In the genomic region with DNA sequence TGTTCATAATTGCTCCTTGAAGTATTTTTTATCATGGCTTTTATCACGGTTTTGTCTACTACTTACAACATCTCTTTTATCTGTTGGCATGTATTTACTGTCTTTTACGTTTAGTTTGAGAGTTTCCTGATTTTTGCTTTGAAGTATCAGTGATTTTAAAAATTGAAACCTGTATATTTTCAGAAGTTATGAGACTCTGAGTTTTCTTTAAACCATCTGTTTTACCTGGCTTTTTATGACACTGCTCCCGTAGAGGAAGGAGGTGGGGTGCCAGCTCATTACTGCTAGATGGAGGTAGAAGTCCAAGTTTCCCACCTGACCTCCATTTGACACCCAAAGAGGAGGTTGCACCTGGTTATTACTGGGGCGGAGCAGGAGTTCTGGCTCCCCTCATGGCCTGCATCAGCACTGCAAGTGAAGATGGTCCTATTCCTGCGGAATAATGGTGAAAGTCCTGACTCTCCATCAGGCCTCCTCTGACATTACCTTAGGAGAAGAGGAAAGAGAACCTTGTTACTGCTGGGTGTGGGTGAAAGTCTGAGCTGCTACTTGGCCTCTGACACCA, we compare ENCODE assay signal across 8 cellular contexts. TPM values are rescaled to one million over a fixed set of nuclear protein-coding genes. Genes with fewer than 3 reads are reported as not detected.
DNase-seq lines count a peak whose midpoint lies in the region; ATAC-seq and TF ChIP-seq lines count a peak whose summit lies in the region.

No MANE protein-coding gene starts in this region.

- no peaks in the 10 kb centered on the region for H3K4me1 ChIP-seq in Peyer's patch

- H3K4me3 ChIP-seq in Peyer's patch (no peak overlapping the region), cardiac fibroblast (replicated peaks in 1 of 2; ENCODE audit: low read depth in 2 of 2, low read length in 2 of 2) (no peak overlapping the region)

- ATAC-seq in GM21423 (IDR thresholded peaks at IDR 0.05; ENCODE audit: unreplicated experiment), result no peak

- no peak overlapping the region for H3K27ac ChIP-seq in Peyer's patch

- peak; percentile 43 to 62 for DNase-seq in NCI-H526 (lab: John Stamatoyannopoulos, UW)
- DNase-seq in NCI-H526 treated with DMSO at 0.1 percent for 48 hours (lab: John Stamatoyannopoulos, UW), result no peak
- peak in 2 of 3 donors; percentile 59 to 62 for DNase-seq in Peyer's patch
- DNase-seq in cardiac fibroblast (ENCODE audit: low read depth in 2 of 2), result no peak
- DNase-seq in stimulated activated CD4-positive, alpha-beta T cell treated with anti-CD3 and anti-CD28 coated beads, Interleukin-4, amount 100 ng/mL, for 4 hours, result peak; percentile 14 to 34
- no peak for DNase-seq in Kasumi-1 (lab: John Stamatoyannopoulos, UW)
- no peak for DNase-seq in NCI-H1105 (lab: John Stamatoyannopoulos, UW)

- TF ChIP-seq POLR2A in Peyer's patch (IDR thresholded peaks at IDR 0.05), result no peak

- H3K27me3 ChIP-seq in Peyer's patch, result no peaks in the 10 kb centered on the region

- peak in 4 of 6 experiments; percentile 38 to 62 (median 56) for TF ChIP-seq CTCF in Peyer's patch (IDR thresholded peaks at IDR 0.05)
- TF ChIP-seq CTCF in cardiac fibroblast (IDR thresholded peaks at IDR 0.05; ENCODE audit: low read depth, low read length), result peak; percentile 42

- H3K9me3 ChIP-seq in Peyer's patch, result no peaks in the 10 kb centered on the region

- H3K36me3 ChIP-seq in Peyer's patch, result no peaks in the 10 kb centered on the region

RNA-seq across cellular contexts. Expression of gene ZNF131, which starts 10.0 kb away (rescaled TPM):
- total RNA-seq in Peyer's patch, result 10 to 100 TPM; 18.2 to 65.2 (median 28.0) TPM

Comparison
In these comparisons a context has a peak if more than half of its experiments do, and no peak if none do; other contexts are left out.
1. DNase-seq: peak in NCI-H526 (2 of 2), Peyer's patch (2 of 3) and stimulated activated CD4-positive, alpha-beta T cell treated with anti-CD3 and anti-CD28 coated beads, Interleukin-4, amount 100 ng/mL, for 4 hours (2 of 2); none in NCI-H526 treated with DMSO at 0.1 percent for 48 hours (single experiment), cardiac fibroblast (0 of 2), Kasumi-1 (0 of 2) and NCI-H1105 (single experiment).